In the genomic region with DNA sequence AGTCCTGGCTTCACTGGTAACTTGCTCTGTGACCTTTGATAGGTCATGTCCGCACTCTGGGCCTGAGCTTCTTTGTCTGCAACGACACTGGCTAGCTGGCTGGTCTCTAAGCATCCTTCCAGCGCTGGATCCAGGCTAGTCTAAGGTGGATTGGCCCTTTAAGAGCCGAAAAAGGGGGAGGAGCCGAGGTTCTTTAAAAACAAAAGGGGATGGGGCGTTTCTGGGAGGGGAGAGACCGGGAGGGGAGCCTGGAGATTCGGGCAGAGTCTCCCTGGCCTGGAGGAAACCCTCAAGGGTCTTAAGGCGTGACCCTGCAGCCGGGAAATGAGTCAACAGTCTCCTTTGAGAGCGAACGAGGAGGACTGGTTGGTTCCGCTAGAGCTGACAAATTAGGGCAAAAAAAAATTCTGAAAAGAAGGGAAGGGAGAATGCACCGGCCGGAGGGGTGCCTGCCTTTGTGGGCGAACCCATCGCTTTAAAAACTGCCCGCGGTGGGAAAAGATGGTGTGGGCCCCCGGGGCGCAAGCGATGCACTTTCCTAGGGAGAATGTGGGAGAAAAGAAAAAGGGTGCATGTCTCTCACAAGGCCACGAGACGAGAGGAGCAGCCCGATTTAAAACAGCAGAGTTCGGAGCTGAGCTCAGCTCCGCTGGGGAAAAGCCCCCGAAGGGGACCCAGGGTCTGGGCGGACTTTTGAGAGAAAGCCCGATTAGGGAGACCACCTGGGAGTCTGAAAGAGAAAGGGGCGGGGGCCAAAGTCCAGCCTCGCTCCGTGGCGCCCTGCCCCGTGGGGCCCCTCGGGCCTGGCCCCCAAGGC, we compare ENCODE assay signal across 8 cellular contexts.
A peak's percentile ranks its signal among the peaks of the same experiment; 100 is the strongest.
DNase-seq lines count a peak whose midpoint lies in the region; ATAC-seq and TF ChIP-seq lines count a peak whose summit lies in the region.

No MANE protein-coding gene starts in this region.

- peak overlapping the region; percentile 98 for H3K4me3 Mint-ChIP-seq in T-helper 1 cell treated with Interleukin-12 subunit alpha and Interleukin-12 subunit beta and Interleukin-4 antibody, amounts not matched to agents 30 μg/mL and 1 μg/mL, for 36 hours

- no peaks in the 10 kb centered on the region for H3K36me3 ChIP-seq in iPS-15b (ENCODE audit: control insufficient read depth, insufficient read depth, low read length)

- peak; percentile 12 for DNase-seq in activated CD4-positive, CD25-positive, alpha-beta regulatory T cell treated with anti-CD3 and anti-CD28 coated beads, Interleukin-2, amount 50 U/mL, for 16 hours (ENCODE audit: low read depth, low spot score)
- no peak for DNase-seq in activated CD4-positive, CD25-positive, alpha-beta regulatory T cell treated with anti-CD3 and anti-CD28 coated beads, Interleukin-2, amount 50 U/mL, for 72 hours
- peak; percentile 89 for DNase-seq in NB4 (ENCODE audit: low read depth)
- DNase-seq in cardiac fibroblast (ENCODE audit: low read depth in 2 of 2): peak; percentile 86 to 90
- DNase-seq in retinal pigment epithelial cell (ENCODE audit: low read depth): no peak

- H3K4me1 Mint-ChIP-seq in T-helper 1 cell treated with Interleukin-12 subunit alpha and Interleukin-12 subunit beta and Interleukin-4 antibody, amounts not matched to agents 30 μg/mL and 1 μg/mL, for 36 hours (ENCODE audit: low read depth): peaks cover 6% of the 10 kb centered on the region

- H3K27ac Mint-ChIP-seq in T-helper 1 cell treated with Interleukin-12 subunit alpha and Interleukin-12 subunit beta and Interleukin-4 antibody, amounts not matched to agents 30 μg/mL and 1 μg/mL, for 36 hours: peak overlapping the region; percentile 88

- no peak for ATAC-seq in GM18517 (IDR thresholded peaks at IDR 0.05; ENCODE audit: unreplicated experiment)

- peaks cover 18% of the 10 kb centered on the region for H3K27me3 ChIP-seq in iPS-15b (ENCODE audit: control insufficient read depth, insufficient read depth, low read length)

- peaks cover 2% of the 10 kb centered on the region for H3K36me3 Mint-ChIP-seq in T-helper 1 cell treated with Interleukin-12 subunit alpha and Interleukin-12 subunit beta and Interleukin-4 antibody, amounts not matched to agents 30 μg/mL and 1 μg/mL, for 36 hours (ENCODE audit: low read depth)

- TF ChIP-seq CTCF in NB4 (IDR thresholded peaks at IDR 0.05; ENCODE audit: low read depth, low read length): no peak
- TF ChIP-seq CTCF in cardiac fibroblast (IDR thresholded peaks at IDR 0.05; ENCODE audit: low read depth, low read length): no peak
- TF ChIP-seq CTCF in retinal pigment epithelial cell (conservative IDR thresholded peaks at IDR 0.05; ENCODE audit: low read depth, low read length): no peak

- H3K27me3 Mint-ChIP-seq in T-helper 1 cell treated with Interleukin-12 subunit alpha and Interleukin-12 subunit beta and Interleukin-4 antibody, amounts not matched to agents 30 μg/mL and 1 μg/mL, for 36 hours (ENCODE audit: low read depth): peaks cover 32% of the 10 kb centered on the region

- H3K9ac ChIP-seq in iPS-15b (ENCODE audit: low read depth, low read length): peak overlapping the region; percentile 66

- H3K4me3 ChIP-seq in NB4 (ENCODE audit: low read depth, low read length): peak overlapping the region; percentile 86
- peak overlapping the region; percentile 77 to 78 for H3K4me3 ChIP-seq in cardiac fibroblast (replicated peaks in 1 of 2; ENCODE audit: low read depth in 2 of 2, low read length in 2 of 2)
- H3K4me3 ChIP-seq in iPS-15b (ENCODE audit: low read depth, low read length): peak overlapping the region; percentile 75
- peak overlapping the region; percentile 78 for H3K4me3 ChIP-seq in retinal pigment epithelial cell (ENCODE audit: low read length)

- no peaks in the 10 kb centered on the region for H3K9me3 ChIP-seq in iPS-15b (ENCODE audit: control insufficient read depth, insufficient read depth, low read length)

- TF ChIP-seq POLR2A in NB4 (IDR thresholded peaks at IDR 0.05; ENCODE audit: extremely low read depth, insufficient read length): no peak

- H3K9me3 Mint-ChIP-seq in T-helper 1 cell treated with Interleukin-12 subunit alpha and Interleukin-12 subunit beta and Interleukin-4 antibody, amounts not matched to agents 30 μg/mL and 1 μg/mL, for 36 hours: no peaks in the 10 kb centered on the region

- peaks cover 9% of the 10 kb centered on the region for H3K4me1 ChIP-seq in iPS-15b (ENCODE audit: control insufficient read depth, insufficient read depth, low read length)

Comparison
In these comparisons a context has a peak if more than half of its experiments do, and no peak if none do; other contexts are left out.
1. DNase-seq: peak in activated CD4-positive, CD25-positive, alpha-beta regulatory T cell treated with anti-CD3 and anti-CD28 coated beads, Interleukin-2, amount 50 U/mL, for 16 hours (single experiment), NB4 (single experiment) and cardiac fibroblast (2 of 2); none in activated CD4-positive, CD25-positive, alpha-beta regulatory T cell treated with anti-CD3 and anti-CD28 coated beads, Interleukin-2, amount 50 U/mL, for 72 hours (single experiment) and retinal pigment epithelial cell (single experiment).
2. Peak in every context shown above with its lines, with median percentiles within 50 percentile points of each other: H3K4me3 ChIP-seq.